1 cellular context compared by ENCODE assay signal in the genomic region with DNA sequence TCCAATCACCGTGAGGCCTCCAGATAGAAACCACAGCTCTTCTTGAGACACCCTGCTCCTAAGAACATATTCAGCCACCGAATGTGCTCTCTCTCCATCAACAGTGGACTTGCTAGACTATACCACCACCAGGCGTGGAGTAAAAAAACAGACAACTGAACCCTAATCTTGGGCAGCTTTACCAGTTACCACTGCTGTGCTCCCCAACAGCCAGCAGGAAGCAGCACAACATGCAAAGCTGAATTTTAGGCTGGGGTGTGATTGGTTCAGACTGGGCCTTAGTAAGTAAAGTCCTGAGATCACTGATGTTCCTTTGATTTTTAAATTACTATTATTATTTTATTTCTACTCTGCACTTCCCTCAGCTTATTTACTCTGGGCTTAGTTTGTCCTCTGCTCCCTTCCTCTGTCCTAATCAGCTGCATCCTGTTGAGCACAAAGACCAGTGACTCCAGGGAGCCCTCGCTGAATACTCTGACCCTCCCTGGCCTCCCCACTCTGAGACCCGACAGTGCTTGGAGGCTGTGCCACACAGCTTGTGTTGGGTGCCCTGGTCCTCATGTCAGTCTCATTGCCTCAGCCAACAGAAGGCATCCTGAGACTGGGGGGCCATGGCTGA.
TF ChIP-seq lines count a peak whose summit lies in the region.

No MANE protein-coding gene starts in this region.

TF ChIP-seq in endothelial cell of umbilical vein, 7 proteins besides CTCF, POLR2A, EP300 and RAD21 (continued from another document):
- TF ChIP-seq, protein P1, sequence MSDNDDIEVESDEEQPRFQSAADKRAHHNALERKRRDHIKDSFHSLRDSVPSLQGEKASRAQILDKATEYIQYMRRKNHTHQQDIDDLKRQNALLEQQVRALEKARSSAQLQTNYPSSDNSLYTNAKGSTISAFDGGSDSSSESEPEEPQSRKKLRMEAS (IDR thresholded peaks at IDR 0.05; ENCODE audit: insufficient read depth, insufficient read length) = no peak
- no peak for TF ChIP-seq POLR2AphosphoS5 (IDR thresholded peaks at IDR 0.05; ENCODE audit: insufficient read depth, low read depth, low read length)
- TF ChIP-seq JUN (IDR thresholded peaks at IDR 0.05; ENCODE audit: borderline replicate concordance, insufficient read depth, insufficient read length, low read depth) = no peak
- TF ChIP-seq MYC (IDR thresholded peaks at IDR 0.05; ENCODE audit: low read depth, low read length) = no peak
